Comparison of ENCODE assay signal across 1 cellular context in the genomic region with DNA sequence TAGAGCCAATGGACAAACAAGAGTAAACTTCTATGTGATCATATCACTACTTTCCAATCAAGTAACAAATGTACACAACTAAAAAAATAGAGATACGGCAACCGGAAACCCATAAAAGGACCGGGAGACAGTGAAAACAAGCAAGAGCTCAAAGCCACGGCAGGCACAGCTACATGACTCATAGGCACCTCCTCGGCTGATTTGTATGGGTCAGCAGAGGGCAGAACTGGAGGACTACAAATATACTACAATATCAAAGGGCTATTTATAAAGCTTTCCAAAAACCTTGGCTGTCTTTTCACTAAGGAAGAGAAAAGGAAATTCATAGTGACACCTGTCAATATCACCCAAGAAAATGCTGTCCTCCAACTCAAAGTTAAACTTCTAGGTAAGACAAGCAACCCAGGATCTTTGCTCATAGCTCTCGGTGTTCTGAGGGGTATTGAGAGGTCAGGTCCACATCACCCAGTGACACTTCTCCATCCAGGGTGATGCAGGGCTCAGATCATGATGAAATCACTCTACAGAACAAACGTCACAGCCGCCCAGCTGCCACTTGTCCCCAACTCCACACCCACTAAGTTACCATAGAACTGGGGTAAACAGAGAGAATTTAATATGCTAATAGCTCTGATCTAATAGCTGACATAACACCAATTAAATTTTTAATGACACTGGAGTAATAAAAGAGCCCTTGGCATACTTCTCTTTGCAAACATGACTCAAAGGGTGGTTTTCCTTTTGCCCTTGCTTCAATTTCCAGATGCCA.
TF ChIP-seq lines count a peak whose summit lies in the region.

No MANE protein-coding gene starts in this region.

TF ChIP-seq in HEK293, 187 proteins besides CTCF, POLR2A, EP300 and RAD21 (continued from another document):
- TF ChIP-seq PRDM4 (tag by site-specific recombination; IDR thresholded peaks at IDR 0.05) (no peak), REPIN1 (tag by site-specific recombination; IDR thresholded peaks at IDR 0.05; ENCODE audit: low read depth) (no peak), KLF17 (tag by site-specific recombination; IDR thresholded peaks at IDR 0.05) (no peak), SETDB1 (IDR thresholded peaks at IDR 0.05; ENCODE audit: insufficient read length, low read length) (no peak), REST (tag by site-specific recombination; IDR thresholded peaks at IDR 0.05) (no peak), ZNF280C (tag by site-specific recombination; IDR thresholded peaks at IDR 0.05) (no peak), ZBTB10 (tag by site-specific recombination; IDR thresholded peaks at IDR 0.05) (no peak), ZNF521 (tag by site-specific recombination; IDR thresholded peaks at IDR 0.05) (no peak), ZBTB48 (tag by site-specific recombination; IDR thresholded peaks at IDR 0.05) (no peak)
